Comparison of ENCODE assay signal across 1 cellular context in the genomic region with DNA sequence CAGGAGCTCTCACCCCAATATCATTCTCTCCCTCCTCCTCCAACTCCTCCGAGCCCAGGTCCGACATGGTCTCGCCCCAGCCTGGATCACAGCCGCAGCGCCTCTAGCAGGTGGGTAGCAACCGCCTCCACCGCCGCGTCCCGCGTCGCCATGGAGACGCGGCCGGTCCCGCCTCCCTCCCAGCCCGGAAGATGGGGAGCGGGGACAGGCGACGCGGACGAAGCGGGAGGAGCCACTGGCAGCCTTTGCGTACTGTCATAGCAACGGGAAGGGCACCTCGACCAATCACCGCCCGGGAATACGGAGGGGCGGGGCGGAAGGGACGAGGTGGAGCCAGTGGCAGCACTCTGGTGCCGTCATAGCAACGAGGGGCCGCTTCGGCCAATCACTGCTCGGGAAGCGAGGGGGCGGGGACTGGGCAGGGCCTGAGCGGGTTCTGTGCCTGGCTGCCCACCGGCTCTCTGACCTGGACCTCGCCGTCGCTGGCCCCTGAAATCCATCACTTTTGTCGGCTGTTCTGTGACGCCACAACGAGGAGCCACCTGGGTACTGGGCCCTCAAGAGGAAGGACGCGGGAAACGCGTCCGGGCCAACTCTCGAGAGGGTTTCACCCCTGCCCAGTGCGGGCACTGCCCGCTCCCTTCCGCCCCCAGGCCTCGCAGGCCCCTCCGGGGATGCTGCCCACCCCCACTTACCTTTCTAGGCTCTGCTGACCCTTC.
TF ChIP-seq lines count a peak whose summit lies in the region.

A gene (minus strand): TSS at position 105 of the 719 bp plus-strand sequence. CDS start 38 bp downstream, at position 67.

TF ChIP-seq in IMR-90, 13 proteins besides CTCF, POLR2A, EP300 and RAD21 (continued from another document):
- TF ChIP-seq, protein P1, sequence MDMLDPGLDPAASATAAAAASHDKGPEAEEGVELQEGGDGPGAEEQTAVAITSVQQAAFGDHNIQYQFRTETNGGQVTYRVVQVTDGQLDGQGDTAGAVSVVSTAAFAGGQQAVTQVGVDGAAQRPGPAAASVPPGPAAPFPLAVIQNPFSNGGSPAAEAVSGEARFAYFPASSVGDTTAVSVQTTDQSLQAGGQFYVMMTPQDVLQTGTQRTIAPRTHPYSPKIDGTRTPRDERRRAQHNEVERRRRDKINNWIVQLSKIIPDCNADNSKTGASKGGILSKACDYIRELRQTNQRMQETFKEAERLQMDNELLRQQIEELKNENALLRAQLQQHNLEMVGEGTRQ (IDR thresholded peaks at IDR 0.05; ENCODE audit: low read depth, low read length) = no peak
- peak; percentile 68 for TF ChIP-seq MXI1 (IDR thresholded peaks at IDR 0.05; ENCODE audit: borderline replicate concordance, low read depth, low read length)
- TF ChIP-seq NFE2L2 (IDR thresholded peaks at IDR 0.05; ENCODE audit: low read depth, low read length) = no peak
- no peak for TF ChIP-seq FOS (IDR thresholded peaks at IDR 0.05; ENCODE audit: low read depth, low read length)
- TF ChIP-seq MAFK (IDR thresholded peaks at IDR 0.05; ENCODE audit: low read depth, low read length) = no peak
